In the genomic region with DNA sequence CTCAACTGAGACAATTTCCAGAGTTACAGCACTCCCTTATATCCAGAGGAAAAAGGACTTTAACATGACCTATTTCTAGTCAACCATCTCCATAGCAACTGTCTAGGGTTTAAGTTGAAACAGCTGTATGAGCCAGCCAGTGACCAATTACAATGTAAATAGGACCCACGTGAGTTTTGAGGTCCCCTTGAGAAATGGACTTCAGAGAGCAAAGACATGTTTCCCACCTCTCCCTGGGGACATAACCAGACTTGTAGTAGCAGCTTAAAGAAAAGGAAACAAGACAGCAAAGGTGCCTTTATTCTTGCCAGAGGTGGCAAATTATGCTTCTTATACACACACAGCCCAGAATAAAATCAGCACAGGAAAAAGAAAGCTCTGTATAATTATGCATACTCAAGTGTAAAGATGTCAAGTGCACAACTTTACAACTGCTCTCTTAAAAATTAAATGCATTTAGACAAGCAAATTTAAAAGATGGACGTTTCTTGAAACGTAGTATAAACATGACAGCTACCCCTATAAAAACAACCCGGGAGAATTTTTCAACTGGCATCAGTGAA, we compare ENCODE assay signal across 8 cellular contexts. TPM values are rescaled to one million over a fixed set of nuclear protein-coding genes. Genes with fewer than 3 reads are reported as not detected.
DNase-seq lines count a peak whose midpoint lies in the region; ATAC-seq, FAIRE-seq and TF ChIP-seq lines count a peak whose summit lies in the region.

No MANE protein-coding gene starts in this region.

- H3K4me3 Mint-ChIP-seq in osteocyte (ENCODE audit: unreplicated experiment) (peak overlapping the region; percentile 60), endothelial cell (ENCODE audit: unreplicated experiment) (no peak overlapping the region)

- no peak for TF ChIP-seq POLR2A in GM12878 (IDR thresholded peaks at IDR 0.05; ENCODE audit: low read depth, low read length)

- peaks cover 0 to 14% (median 0%) of the 10 kb centered on the region in 11 experiments; a peak in 3 of 22 replicates for H4K20me1 ChIP-seq in BLaER1 treated with 17β-estradiol and CSF1 and Interleukin-3, amounts not matched to agents 10 nM and 100 nM
- no peaks in the 10 kb centered on the region for H4K20me1 ChIP-seq in GM12878 (ENCODE audit: control insufficient read depth, insufficient read depth)

- in situ Hi-C loops in GM12878 (cut with MboI) = no loop called here

- CTCF ChIA-PET in GM12878 (lab: Yijun Ruan, JAX) = interaction anchor here (1.0 to 2.6 kb wide), 4 partner anchors 67 to 207 kb away, joined by 4 to 8 read pairs (median 4); a partner anchor contains a TSS

- H3K4me1 Mint-ChIP-seq in osteocyte (ENCODE audit: unreplicated experiment) = peaks cover 34% of the 10 kb centered on the region
- H3K4me1 Mint-ChIP-seq in endothelial cell (ENCODE audit: unreplicated experiment) = peaks cover 11% of the 10 kb centered on the region

- H3K27me3 Mint-ChIP-seq in osteocyte (ENCODE audit: unreplicated experiment) (no peaks in the 10 kb centered on the region), endothelial cell (ENCODE audit: unreplicated experiment) (peaks cover 2% of the 10 kb centered on the region)

- POLR2A ChIA-PET in GM12878 (lab: Charles Lee) = interaction anchor here (0.7 to 2.4 kb wide), 3 partner anchors 17 to 81 kb away, joined by 5 to 8 read pairs (median 6); a partner anchor contains a TSS

- TF ChIP-seq CTCF in GM12878 (IDR thresholded peaks at IDR 0.05 in 2 of 3, conservative IDR thresholded peaks at IDR 0.05 in 1 of 3; ENCODE audit: control insufficient read depth in 2 of 3, extremely low read depth in 1 of 3, insufficient read depth in 1 of 3, low read depth in 3 of 3, low read length in 3 of 3) (no peak), osteocyte (IDR thresholded peaks at IDR 0.05) (no peak), endothelial cell (IDR thresholded peaks at IDR 0.05; ENCODE audit: unreplicated experiment) (no peak)

- DNase-seq in GM12878 (ENCODE audit: low read depth, low spot score) (peak; percentile 91), osteocyte (ENCODE audit: extremely low spot score, unreplicated experiment) (no peak), T-helper 1 cell (no peak), endothelial cell (ENCODE audit: low spot score) (no peak)
- DNase-seq in activated naive CD4-positive, alpha-beta T cell (lab: John Stamatoyannopoulos, UW) = no peak

- peak overlapping the region; percentile 30 to 78 (median 62) for H3K4me2 ChIP-seq in BLaER1 treated with 17β-estradiol and CSF1 and Interleukin-3, amounts not matched to agents 10 nM and 100 nM
- H3K4me2 ChIP-seq in GM12878 (ENCODE audit: control insufficient read depth, insufficient read depth) = 0 out of 2 replicates have a peak overlapping the region, but pooled peaks have one; percentile 12

- BruUV-seq in GM12878 (replicated peaks; lab: Mats Ljungman, UMichigan) = no TSS peak

- H3K79me2 ChIP-seq in GM12878 (ENCODE audit: control insufficient read depth, insufficient read depth, low read length) = no peaks in the 10 kb centered on the region

- WGBS in GM12878 (ENCODE audit: insufficient coverage, insufficient replicate concordance, low lambda C conversion rate, missing lambda C conversion rate) = 40% methylated on average over 4 of the region's 4 CpGs

- peaks cover 10 to 24% (median 18%) of the 10 kb centered on the region in 11 experiments for H3K9me3 ChIP-seq in BLaER1 treated with 17β-estradiol and CSF1 and Interleukin-3, amounts not matched to agents 10 nM and 100 nM (replicated peaks in 1 of 11)
- H3K9me3 ChIP-seq in GM12878 (replicated peaks; ENCODE audit: control insufficient read depth, insufficient read depth, low read length) = peaks cover 1% of the 10 kb centered on the region; the same call in 2 of the 3 replicates

- SMC1A ChIA-PET in GM12878 (lab: Charles Lee; ENCODE audit: uncharacterized antibody, unreplicated experiment) = interaction anchor here (0.7 to 3.3 kb wide), 12 partner anchors 8 to 94 kb away, joined by 3 to 16 read pairs (median 4); no protein-coding TSS in a partner anchor

- H3K36me3 ChIP-seq in BLaER1 treated with 17β-estradiol and CSF1 and Interleukin-3, amounts not matched to agents 10 nM and 100 nM = peaks cover 10 to 46% (median 15%) of the 10 kb centered on the region in 11 experiments
- no peaks in the 10 kb centered on the region for H3K36me3 ChIP-seq in GM12878 (ENCODE audit: control insufficient read depth in 2 of 2, insufficient read depth in 2 of 2, low read length in 1 of 2)

- H3K9me3 Mint-ChIP-seq in osteocyte (ENCODE audit: unreplicated experiment) (peaks cover 2% of the 10 kb centered on the region), endothelial cell (ENCODE audit: unreplicated experiment) (peaks cover 4% of the 10 kb centered on the region)

- TF ChIP-seq EP300 in GM12878 (IDR thresholded peaks at IDR 0.05; ENCODE audit: borderline replicate concordance in 1 of 2, control insufficient read depth in 1 of 2, low read depth in 2 of 2, low read length in 2 of 2) = peak in 1 of 2 experiments; percentile 68; a peak in 1 of 4 replicates

- intact Hi-C loops in GM12878 (cut with micrococcal nuclease; ENCODE audit: unreplicated experiment) = loop anchor here (5.0 kb wide), 2 partner anchors 65 to 80 kb away; a partner anchor contains a TSS

- ATAC-seq in GM19372 (IDR thresholded peaks at IDR 0.05; ENCODE audit: low read depth, unreplicated experiment) = peak; percentile 72
- peak; percentile 66 for ATAC-seq in HG03196 (IDR thresholded peaks at IDR 0.05; ENCODE audit: unreplicated experiment)
- peak; percentile 90 for ATAC-seq in GM12878

- H2AFZ ChIP-seq in GM12878 (ENCODE audit: control insufficient read depth, low read depth, low read length) = peak overlapping the region; percentile 34; the same call in 1 of the 2 replicates

- RAD21 ChIA-PET in GM12878 (lab: Charles Lee; ENCODE audit: unreplicated experiment) = interaction anchor here (0.9 to 4.4 kb wide), 11 partner anchors 10 to 329 kb away, joined by 3 to 19 read pairs (median 5); a partner anchor contains a TSS

- no peaks in the 10 kb centered on the region for H3K27me3 ChIP-seq in BLaER1 treated with 17β-estradiol and CSF1 and Interleukin-3, amounts not matched to agents 10 nM and 100 nM
- no peaks in the 10 kb centered on the region for H3K27me3 ChIP-seq in GM12878 (replicated peaks in 1 of 2; ENCODE audit: control insufficient read depth in 2 of 2, insufficient read depth in 2 of 2, low read length in 1 of 2)

- H3K27ac Mint-ChIP-seq in osteocyte (ENCODE audit: unreplicated experiment) (peak overlapping the region; percentile 95), endothelial cell (ENCODE audit: unreplicated experiment) (no peak overlapping the region)

- TF ChIP-seq RAD21 in GM12878 (IDR thresholded peaks at IDR 0.05; ENCODE audit: insufficient read depth, low read depth, low read length) = no peak

- H3K27ac ChIP-seq in BLaER1 treated with 17β-estradiol and CSF1 and Interleukin-3, amounts not matched to agents 10 nM and 100 nM = peak overlapping the region in 3 of 11 experiments; percentile 0 to 21 (median 14); a peak in 2 of 22 replicates
- H3K27ac ChIP-seq in GM12878 (ENCODE audit: control insufficient read depth, insufficient read depth) = peak overlapping the region; percentile 33

- H3K36me3 Mint-ChIP-seq in osteocyte (ENCODE audit: unreplicated experiment) (peaks cover 2% of the 10 kb centered on the region), endothelial cell (ENCODE audit: low read depth, unreplicated experiment) (peaks cover 13% of the 10 kb centered on the region)

- no peak for FAIRE-seq in GM12878 (lab: Jason Lieb, UNC)

- no peak overlapping the region for H3K4me3 ChIP-seq in BLaER1 treated with 17β-estradiol and CSF1 and Interleukin-3, amounts not matched to agents 10 nM and 100 nM
- no peak overlapping the region for H3K4me3 ChIP-seq in GM12878

- H3K4me1 ChIP-seq in BLaER1 treated with 17β-estradiol and CSF1 and Interleukin-3, amounts not matched to agents 10 nM and 100 nM = peaks cover 21 to 40% (median 32%) of the 10 kb centered on the region in 10 experiments
- H3K4me1 ChIP-seq in GM12878 (ENCODE audit: control insufficient read depth, insufficient read depth, low read length) = peaks cover 11% of the 10 kb centered on the region

- H3K9ac ChIP-seq in BLaER1 treated with 17β-estradiol and CSF1 and Interleukin-3, amounts not matched to agents 10 nM and 100 nM = no peak overlapping the region
- H3K9ac ChIP-seq in GM12878 (ENCODE audit: control insufficient read depth, insufficient read depth, low read length) = no peak overlapping the region

TF ChIP-seq in GM12878, 131 proteins besides CTCF, POLR2A, EP300 and RAD21 (continues in another document):
- TF ChIP-seq IRF4 (IDR thresholded peaks at IDR 0.05; ENCODE audit: low read depth, low read length) (peak; percentile 29; the same call in 1 of the 2 replicates), STAT1 (conservative IDR thresholded peaks at IDR 0.05) (no peak), NRF1 (conservative IDR thresholded peaks at IDR 0.05; ENCODE audit: low read depth, low read length) (no peak), EZH2 (IDR thresholded peaks at IDR 0.05; ENCODE audit: borderline replicate concordance, control insufficient read depth, low read depth, low read length) (no peak), HDGF (IDR thresholded peaks at IDR 0.05) (no peak)

RNA-seq across cellular contexts. Expression of a gene that starts 40.2 kb away (rescaled TPM):
- 34.2 and 35.2 TPM in 2 replicates for total RNA-seq in GM12878 (2013; cell fraction: nucleolus; rRNA removed)
- total RNA-seq in GM12878 (2014; rRNA removed) = 12.7 and 15.0 TPM in 2 replicates
- total RNA-seq in GM12878 (2014; rRNA removed; fragmentation: Illumina TruSeq; extraction: Trizol) = 7.6 and 8.1 TPM in 2 replicates
- 9.0 and 9.5 TPM in 2 replicates for total RNA-seq in GM12878 (2021)
- polyA plus RNA-seq in GM12878 (2011; ENCODE audit: low read depth) = 4.4 TPM
- polyA plus RNA-seq in GM12878 (2011; rRNA removed) = 4.6 TPM in 2 replicates
- polyA plus RNA-seq in GM12878 (2011; cell fraction: cytosol; rRNA removed) = 4.1 and 5.4 TPM in 2 replicates
- polyA plus RNA-seq in GM12878 (2011; cell fraction: nucleus; rRNA removed) = 3.3 and 4.2 TPM in 2 replicates
- polyA plus RNA-seq in GM12878 (2012) = 5.4 and 6.0 TPM in 2 replicates
- polyA plus RNA-seq in GM12878 (2014; fragmentation: Illumina TruSeq; extraction: Trizol) = 6.0 and 7.4 TPM in 2 replicates
- polyA plus RNA-seq in GM12878 (2014; fragmentation: Nextera tagmentation; extraction: Ambion mirVana) = 1 to 10 TPM; 3.2 to 3.5 TPM
- polyA plus RNA-seq in GM12878 (2014; rRNA removed) = 7.1 and 10.8 TPM in 2 replicates
- 10 to 100 TPM; 13.7 to 14.3 TPM for polyA plus RNA-seq in GM12878 (2016; fragmentation: Nextera tagmentation; extraction: Ambion mirVana)
- 6.6 and 7.8 TPM in 2 replicates for polyA minus RNA-seq in GM12878 (2011; rRNA and poly(A)+ RNA removed)
- polyA minus RNA-seq in GM12878 (2011; cell fraction: cytosol; rRNA and poly(A)+ RNA removed) = 1.5 and 2.8 TPM in 2 replicates
- polyA minus RNA-seq in GM12878 (2011; cell fraction: nucleus; rRNA and poly(A)+ RNA removed) = 9.2 and 18.7 TPM in 2 replicates
- 44.1 and 46.6 TPM in 2 replicates for total RNA-seq in osteocyte
- 17.5 TPM for total RNA-seq in endothelial cell (ENCODE audit: unreplicated experiment)
